In genomic region chr4:158962396-158962795, GRCh38 we compare ENCODE assay signal across 14 cellular contexts.
DNase-seq lines count a peak whose midpoint lies in the region; ATAC-seq and TF ChIP-seq lines count a peak whose summit lies in the region.
"Had no signal": no experiment of that assay in that cellular context is flagged by ENCODE, and none has a peak within 500 bp of the region (broad histone marks: within the 10 kb centered on the region; RNA-seq: fewer than 3 reads in every experiment).

No MANE protein-coding gene starts in this region.

- H3K4me3 Mint-ChIP-seq in H9, result no peak overlapping the region
- no peak overlapping the region for H3K4me3 Mint-ChIP-seq in WTC11
- H3K4me3 Mint-ChIP-seq in naive thymus-derived CD8-positive, alpha-beta T cell, result no peak overlapping the region
- H3K4me3 Mint-ChIP-seq in endothelial cell (ENCODE audit: unreplicated experiment), result no peak overlapping the region
- H3K4me3 Mint-ChIP-seq: CD8-positive, alpha-beta memory T cell; T-helper 17 cell had no signal

- H3K27ac ChIP-seq in H9 (ENCODE audit: insufficient read length, low read depth, low read length), result no peak overlapping the region
- H3K27ac ChIP-seq in neuronal stem cell (replicated peaks; ENCODE audit: low read length), result no peak overlapping the region

- no peak overlapping the region for H2AK5ac ChIP-seq in H9 (ENCODE audit: insufficient read length, low read length)
- H2AK5ac ChIP-seq in neuronal stem cell (ENCODE audit: low read depth, low read length), result no peak overlapping the region

- no peak overlapping the region for H4K5ac ChIP-seq in H9 (ENCODE audit: insufficient read length, low read depth, low read length)

- TF ChIP-seq CTCF in H9 (conservative IDR thresholded peaks at IDR 0.05) (no peak), WTC11 (IDR thresholded peaks at IDR 0.05) (no peak), endothelial cell (IDR thresholded peaks at IDR 0.05; ENCODE audit: unreplicated experiment) (no peak)

- DNase-seq in H9 (no peak), NCI-H146 treated with DMSO at 0.1 percent for 48 hours (lab: John Stamatoyannopoulos, UW; ENCODE audit: unreplicated experiment) (peak; percentile 38), WTC11 (ENCODE audit: low spot score) (no peak), neuronal stem cell (ENCODE audit: low spot score) (no peak), endothelial cell (ENCODE audit: low spot score) (no peak)
- no peak for DNase-seq in naive thymus-derived CD8-positive, alpha-beta T cell
- DNase-seq: CD8-positive, alpha-beta memory T cell; DMS 273 treated with DMSO at 0.1 percent for 48 hours; NCI-H1694; NCI-H82; Right ventricle myocardium superior; T-helper 17 cell had no signal

- 0 out of 7 replicates have a peak, but pooled peaks cover 0 to 7% (median 0%) of the 10 kb centered on the region in 3 experiments for H3K36me3 Mint-ChIP-seq in H9 (ENCODE audit: insufficient read depth in 1 of 3, low read depth in 3 of 3)
- no peaks in the 10 kb centered on the region for H3K36me3 Mint-ChIP-seq in WTC11
- H3K36me3 Mint-ChIP-seq in naive thymus-derived CD8-positive, alpha-beta T cell, result peaks cover 0 to 5% (median 0%) of the 10 kb centered on the region in 3 donors
- no peaks in the 10 kb centered on the region for H3K36me3 Mint-ChIP-seq in endothelial cell (ENCODE audit: low read depth, unreplicated experiment)
- H3K36me3 Mint-ChIP-seq: CD8-positive, alpha-beta memory T cell had no signal

- H3K4me1 ChIP-seq in H9 (ENCODE audit: insufficient read depth, low read length), result peaks cover 2% of the 10 kb centered on the region; the same call in 1 of the 2 replicates
- peaks cover 8 to 23% of the 10 kb centered on the region in 2 donors for H3K4me1 ChIP-seq in neuronal stem cell (ENCODE audit: control insufficient read depth in 2 of 2, insufficient read depth in 1 of 2, low read depth in 1 of 2, low read length in 2 of 2)

- CTCF ChIA-PET in WTC11 (lab: Charles Lee), result no interaction called here

- H3K18ac ChIP-seq in H9 (ENCODE audit: insufficient read length, low read depth, low read length), result no peak overlapping the region
- no peak overlapping the region for H3K18ac ChIP-seq in neuronal stem cell (ENCODE audit: low read length)

- 0 out of 5 replicates have a peak, but pooled peaks cover 2 to 5% of the 10 kb centered on the region in 2 experiments for H3K9me3 Mint-ChIP-seq in H9
- H3K9me3 Mint-ChIP-seq in WTC11, result peaks cover 8% of the 10 kb centered on the region
- peaks cover 0 to 9% (median 0%) of the 10 kb centered on the region in 9 donors for H3K9me3 Mint-ChIP-seq in naive thymus-derived CD8-positive, alpha-beta T cell
- H3K9me3 Mint-ChIP-seq in endothelial cell (ENCODE audit: unreplicated experiment), result no peaks in the 10 kb centered on the region

- no peak overlapping the region for H3K4me3 ChIP-seq in neuronal stem cell (ENCODE audit: low read length in 2 of 2)

- H3K9ac ChIP-seq in H9 (ENCODE audit: extremely low read depth, insufficient read length, low read length) (no peak overlapping the region), neuronal stem cell (ENCODE audit: low read depth, low read length, poor library complexity) (no peak overlapping the region)

- no peaks in the 10 kb centered on the region for H3K23me2 ChIP-seq in H9 (ENCODE audit: insufficient read length, low read depth, low read length, poor library complexity, severe bottlenecking)

- no peak overlapping the region for H3K4me2 ChIP-seq in H9 (ENCODE audit: insufficient read depth, insufficient read length, low read length)
- no peak overlapping the region for H3K4me2 ChIP-seq in neuronal stem cell (ENCODE audit: insufficient read depth, low read length, poor library complexity, severe bottlenecking)

- H2BK5ac ChIP-seq in H9 (ENCODE audit: insufficient read length, low read length) (no peak overlapping the region), neuronal stem cell (ENCODE audit: low read length) (no peak overlapping the region)

- H3K36me3 ChIP-seq in neuronal stem cell (replicated peaks in 1 of 2; ENCODE audit: control insufficient read depth in 2 of 2, insufficient read depth in 2 of 2, low read length in 2 of 2), result no peaks in the 10 kb centered on the region

- H3K9me3 ChIP-seq in H9 (ENCODE audit: control insufficient read depth, low read depth, low read length) (no peaks in the 10 kb centered on the region), neuronal stem cell (replicated peaks in 1 of 2; ENCODE audit: control insufficient read depth in 2 of 2, insufficient read depth in 1 of 2, low read depth in 1 of 2, low read length in 2 of 2) (no peaks in the 10 kb centered on the region)

- ATAC-seq in WTC11 (no peak; the same call in 1 of the 2 replicates), HG02870 (IDR thresholded peaks at IDR 0.05; ENCODE audit: unreplicated experiment) (no peak)
- ATAC-seq in naive thymus-derived CD8-positive, alpha-beta T cell, result no peak
- ATAC-seq: Panc1, T-helper 17 cell had no signal

- H2BK20ac ChIP-seq in H9 (ENCODE audit: low read depth, low read length, poor library complexity, severe bottlenecking), result no peak overlapping the region

- H3K79me1 ChIP-seq in H9 (ENCODE audit: insufficient read depth, low read depth, low read length, poor library complexity, severe bottlenecking) (no peaks in the 10 kb centered on the region), neuronal stem cell (ENCODE audit: low read depth, low read length) (no peaks in the 10 kb centered on the region)

- peaks cover 37 to 64% of the 10 kb centered on the region in 2 experiments for H3K4me1 Mint-ChIP-seq in H9
- H3K4me1 Mint-ChIP-seq in WTC11, result peaks cover 51% of the 10 kb centered on the region
- H3K4me1 Mint-ChIP-seq in naive thymus-derived CD8-positive, alpha-beta T cell, result no peaks in the 10 kb centered on the region
- no peaks in the 10 kb centered on the region for H3K4me1 Mint-ChIP-seq in endothelial cell (ENCODE audit: unreplicated experiment)
- H3K4me1 Mint-ChIP-seq: CD8-positive, alpha-beta memory T cell; T-helper 17 cell had no signal

- H3K14ac ChIP-seq in H9 (ENCODE audit: insufficient read depth, low read length), result no peak overlapping the region
- H3K14ac ChIP-seq in neuronal stem cell (ENCODE audit: low read length), result no peak overlapping the region

- no CpG with 5 or more reads among the region's 2 CpGs for WGBS in H9 (ENCODE audit: extremely low coverage, insufficient read length, low lambda C conversion rate)
- WGBS in neuronal stem cell (ENCODE audit: extremely low coverage in 2 of 2, insufficient read length in 2 of 2, insufficient replicate concordance in 1 of 2), 2 donors, result no CpG with 5 or more reads among the region's 2 CpGs

- H3K27ac Mint-ChIP-seq in H9, result peak overlapping the region in 2 of 3 experiments; percentile 7 to 70; a peak in 2 of 7 replicates
- peak overlapping the region; percentile 78 for H3K27ac Mint-ChIP-seq in WTC11
- no peak overlapping the region for H3K27ac Mint-ChIP-seq in naive thymus-derived CD8-positive, alpha-beta T cell
- no peak overlapping the region for H3K27ac Mint-ChIP-seq in endothelial cell (ENCODE audit: unreplicated experiment)
- H3K27ac Mint-ChIP-seq: CD8-positive, alpha-beta memory T cell; T-helper 17 cell had no signal

- H4K20me1 ChIP-seq in H9 (ENCODE audit: control insufficient read depth, insufficient read depth, insufficient read length), result no peaks in the 10 kb centered on the region

- H3K23ac ChIP-seq in H9 (ENCODE audit: insufficient read length, low read depth, low read length), result no peak overlapping the region
- H3K23ac ChIP-seq in neuronal stem cell (ENCODE audit: low read depth, low read length, poor library complexity), result no peak overlapping the region

- H3K79me2 ChIP-seq in H9 (ENCODE audit: insufficient read depth, low read length), result no peaks in the 10 kb centered on the region

- H4K91ac ChIP-seq in H9 (ENCODE audit: insufficient read length, low read depth, low read length) (no peak overlapping the region), neuronal stem cell (ENCODE audit: low read depth, low read length, poor library complexity) (no peak overlapping the region)

- H3K56ac ChIP-seq in H9 (ENCODE audit: insufficient read length, low read depth, low read length), result no peak overlapping the region

- POLR2A ChIA-PET in WTC11 (lab: Charles Lee), result no interaction called here
- POLR2A ChIA-PET in naive thymus-derived CD8-positive, alpha-beta T cell (lab: Charles Lee), result no interaction called here

- H2BK120ac ChIP-seq in H9 (ENCODE audit: low read depth, low read length, poor library complexity, severe bottlenecking) (no peak overlapping the region), neuronal stem cell (ENCODE audit: low read depth, low read length) (no peak overlapping the region)

- H2BK15ac ChIP-seq in H9 (ENCODE audit: low read depth, low read length), result no peak overlapping the region
- H2BK15ac ChIP-seq in neuronal stem cell (ENCODE audit: low read length), result no peak overlapping the region

- no peak overlapping the region for H4K8ac ChIP-seq in H9 (replicated peaks; ENCODE audit: insufficient read length, low read depth, low read length)
- H4K8ac ChIP-seq in neuronal stem cell (ENCODE audit: low read depth, low read length), result no peak overlapping the region

- no peaks in the 10 kb centered on the region for H3K27me3 ChIP-seq in H9 (ENCODE audit: insufficient read depth, low read length)
- no peaks in the 10 kb centered on the region for H3K27me3 ChIP-seq in neuronal stem cell (ENCODE audit: control insufficient read depth in 3 of 3, insufficient read depth in 3 of 3, low read depth in 1 of 3, low read length in 3 of 3)

- no peak overlapping the region for H2BK12ac ChIP-seq in H9 (ENCODE audit: insufficient read length, low read depth, low read length)
- no peak overlapping the region for H2BK12ac ChIP-seq in neuronal stem cell (ENCODE audit: low read length)

- no peaks in the 10 kb centered on the region for H3K27me3 Mint-ChIP-seq in H9 (ENCODE audit: low read depth)
- H3K27me3 Mint-ChIP-seq in WTC11 (ENCODE audit: low read depth), result no peaks in the 10 kb centered on the region
- H3K27me3 Mint-ChIP-seq in naive thymus-derived CD8-positive, alpha-beta T cell, result peaks cover 0 to 16% (median 3%) of the 10 kb centered on the region in 5 donors
- H3K27me3 Mint-ChIP-seq in endothelial cell (ENCODE audit: unreplicated experiment), result no peaks in the 10 kb centered on the region

- H3K4ac ChIP-seq in H9 (ENCODE audit: low read depth, low read length) (no peak overlapping the region), neuronal stem cell (ENCODE audit: low read length) (no peak overlapping the region)

- no peak overlapping the region for H3T11ph ChIP-seq in H9 (ENCODE audit: low read length)

- no peak overlapping the region for H2AFZ ChIP-seq in H9 (ENCODE audit: low read length)
- H2AFZ ChIP-seq in neuronal stem cell (ENCODE audit: low read length), result peak overlapping the region; percentile 46

TF ChIP-seq in WTC11, 78 proteins besides CTCF, POLR2A, EP300 and RAD21 (continues in another document):
- TF ChIP-seq GTF2I (CRISPR knock-in tag; conservative IDR thresholded peaks at IDR 0.05), result no peak
- TF ChIP-seq FOXJ3 (CRISPR knock-in tag; IDR thresholded peaks at IDR 0.05; ENCODE audit: borderline replicate concordance), result no peak
- TF ChIP-seq IRF1 (CRISPR knock-in tag; IDR thresholded peaks at IDR 0.05), result no peak

Comparison
In these comparisons a context has a peak if more than half of its experiments do, and no peak if none do; other contexts are left out.
1. H3K27ac Mint-ChIP-seq: peak in H9 (2 of 3) and WTC11 (single experiment); none in naive thymus-derived CD8-positive, alpha-beta T cell (0 of 10) and endothelial cell (single experiment).